Comparison of ENCODE assay signal across 28 cellular contexts in genomic region chr1:180294711-180295110, GRCh38.
"Had no signal": no experiment of that assay in that cellular context is flagged by ENCODE, and none has a peak within 500 bp of the region (broad histone marks: within the 10 kb centered on the region; RNA-seq: fewer than 3 reads in every experiment).

No MANE protein-coding gene starts in this region.

- H3K9me3 Mint-ChIP-seq: effector memory CD8-positive, alpha-beta T cell had no signal

- H3K4me1 Mint-ChIP-seq: endodermal cell had no signal

- H3K4me3 Mint-ChIP-seq: dendritic cell treated with granulocyte-macrophage colony-stimulating factor and Interleukin-4, amounts not matched to agents 40 ng/mL and 50 ng/mL, for 4 days; effector memory CD8-positive, alpha-beta T cell; endodermal cell; mesothelial cell of epicardium; naive B cell had no signal

- H3K36me3 ChIP-seq: colonic mucosa, esophagus squamous epithelium, gastrocnemius medialis, heart right ventricle, left lung, lower lobe of right lung had no signal

- H3K4me1 ChIP-seq: colonic mucosa, esophagus squamous epithelium, gastrocnemius medialis, heart right ventricle, lower lobe of right lung had no signal

- H3K4me3 ChIP-seq: colonic mucosa, esophagus squamous epithelium, gastrocnemius medialis, heart right ventricle, left lung, lower lobe of right lung, mucosa of descending colon had no signal

- DNase-seq: colonic mucosa; cortex of kidney; effector CD8-positive, alpha-beta T cell; effector memory CD8-positive, alpha-beta T cell; endodermal cell; erythroblast; esophagus squamous epithelium; foreskin fibroblast; foreskin melanocyte; gastrocnemius medialis; glutamatergic neuron; head of caudate nucleus; heart right ventricle; hippocampal formation; left cardiac atrium; left lung; left ventricle myocardium superior; lower lobe of right lung; mesenchymal stem cell; mucosa of descending colon; naive B cell had no signal

- H3K27me3 ChIP-seq: colonic mucosa, esophagus squamous epithelium, gastrocnemius medialis, heart right ventricle, left lung had no signal

- FAIRE-seq: endometrium, islet of Langerhans, keratinocyte had no signal

- H3K27ac Mint-ChIP-seq: dendritic cell treated with granulocyte-macrophage colony-stimulating factor and Interleukin-4, amounts not matched to agents 40 ng/mL and 50 ng/mL, for 4 days; effector memory CD8-positive, alpha-beta T cell; endodermal cell; mesothelial cell of epicardium had no signal

- H3K27ac ChIP-seq: colonic mucosa, epithelial cell of prostate, esophagus squamous epithelium, gastrocnemius medialis, heart right ventricle, left lung, lower lobe of right lung had no signal

- H3K9me3 ChIP-seq: colonic mucosa, esophagus squamous epithelium, gastrocnemius medialis, left lung, lower lobe of right lung, mucosa of descending colon had no signal

- ATAC-seq: effector memory CD8-positive, alpha-beta T cell; esophagus mucosa; gastrocnemius medialis; heart right ventricle; left cardiac atrium; left lung; left ventricle myocardium superior; lower lobe of right lung; mucosa of descending colon had no signal

- H3K27me3 Mint-ChIP-seq: dendritic cell treated with granulocyte-macrophage colony-stimulating factor and Interleukin-4, amounts not matched to agents 40 ng/mL and 50 ng/mL, for 4 days; effector memory CD8-positive, alpha-beta T cell; naive B cell had no signal
